8 cellular contexts compared by ENCODE assay signal in the genomic region with DNA sequence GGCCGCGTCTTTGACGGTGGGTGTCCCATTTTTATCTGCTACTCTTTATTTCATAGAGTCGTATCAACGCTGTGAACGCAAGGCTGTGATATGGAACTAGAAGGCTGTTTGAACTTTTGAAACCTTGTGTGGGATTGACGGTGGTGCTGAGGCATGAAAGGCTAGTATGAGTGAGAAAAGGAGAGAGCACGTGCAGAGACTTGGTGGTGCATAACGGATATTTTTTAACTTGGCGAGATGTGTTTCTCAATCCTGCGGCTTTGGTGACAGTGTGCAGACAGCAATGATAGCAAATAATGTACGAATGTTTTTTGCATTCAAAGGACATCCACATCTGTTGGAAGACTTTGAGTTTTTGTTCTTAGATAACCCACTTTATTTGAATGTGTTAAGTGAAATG. TPM values are rescaled to one million over a fixed set of nuclear protein-coding genes. Genes with fewer than 3 reads are reported as not detected.
DNase-seq lines count a peak whose midpoint lies in the region; ATAC-seq and TF ChIP-seq lines count a peak whose summit lies in the region.

No MANE protein-coding gene starts in this region.

- CTCF ChIA-PET in activated B cell treated with CpG ODN at 0.5 μM for 24 hours (lab: Charles Lee): no interaction called here

- peak overlapping the region; percentile 23 for H3K4me3 Mint-ChIP-seq in T-helper 1 cell treated with Interleukin-12 subunit alpha and Interleukin-12 subunit beta and Interleukin-4 antibody, amounts not matched to agents 30 μg/mL and 1 μg/mL, for 36 hours
- H3K4me3 Mint-ChIP-seq in IgD-negative memory B cell (peak overlapping the region; percentile 18 to 87 (median 60)), activated B cell treated with CpG ODN at 0.5 μM for 24 hours (peak overlapping the region; percentile 29), natural killer cell (peak overlapping the region; percentile 62)

- H3K36me3 Mint-ChIP-seq in T-helper 1 cell treated with Interleukin-12 subunit alpha and Interleukin-12 subunit beta and Interleukin-4 antibody, amounts not matched to agents 30 μg/mL and 1 μg/mL, for 36 hours (ENCODE audit: low read depth): no peaks in the 10 kb centered on the region
- peaks cover 7% of the 10 kb centered on the region for H3K36me3 Mint-ChIP-seq in IgD-negative memory B cell
- H3K36me3 Mint-ChIP-seq in activated B cell treated with CpG ODN at 0.5 μM for 24 hours (ENCODE audit: low read depth): no peaks in the 10 kb centered on the region
- no peaks in the 10 kb centered on the region for H3K36me3 Mint-ChIP-seq in natural killer cell

- H3K9me3 Mint-ChIP-seq in T-helper 1 cell treated with Interleukin-12 subunit alpha and Interleukin-12 subunit beta and Interleukin-4 antibody, amounts not matched to agents 30 μg/mL and 1 μg/mL, for 36 hours: no peaks in the 10 kb centered on the region
- H3K9me3 Mint-ChIP-seq in IgD-negative memory B cell (no peaks in the 10 kb centered on the region), activated B cell treated with CpG ODN at 0.5 μM for 24 hours (no peaks in the 10 kb centered on the region), natural killer cell (no peaks in the 10 kb centered on the region)

- no peak for ATAC-seq in activated B cell treated with CpG ODN at 0.5 μM for 24 hours (ENCODE audit: low read depth)
- ATAC-seq in natural killer cell: no peak
- ATAC-seq in HG02852 (IDR thresholded peaks at IDR 0.05; ENCODE audit: unreplicated experiment): no peak

- intact Hi-C loops in activated B cell treated with CpG ODN at 0.5 μM for 24 hours (cut with micrococcal nuclease): loop anchor here (2.0 to 10.0 kb wide), 4 partner anchors 129 to 559 kb away; a partner anchor contains a TSS
- intact Hi-C loops in natural killer cell (cut with micrococcal nuclease): no loop called here

- DNase-seq in T-helper 1 cell (no peak), activated B cell treated with CpG ODN at 0.5 μM for 24 hours (no peak), natural killer cell (no peak), NCI-H1048 (lab: John Stamatoyannopoulos, UW) (no peak), GM20000 (ENCODE audit: low spot score) (no peak)

- no peak overlapping the region for H3K27ac Mint-ChIP-seq in T-helper 1 cell treated with Interleukin-12 subunit alpha and Interleukin-12 subunit beta and Interleukin-4 antibody, amounts not matched to agents 30 μg/mL and 1 μg/mL, for 36 hours
- no peak overlapping the region for H3K27ac Mint-ChIP-seq in IgD-negative memory B cell
- H3K27ac Mint-ChIP-seq in activated B cell treated with CpG ODN at 0.5 μM for 24 hours: no peak overlapping the region
- H3K27ac Mint-ChIP-seq in natural killer cell: no peak overlapping the region

- peaks cover 11% of the 10 kb centered on the region for H3K4me1 Mint-ChIP-seq in T-helper 1 cell treated with Interleukin-12 subunit alpha and Interleukin-12 subunit beta and Interleukin-4 antibody, amounts not matched to agents 30 μg/mL and 1 μg/mL, for 36 hours (ENCODE audit: low read depth)
- H3K4me1 Mint-ChIP-seq in IgD-negative memory B cell: peaks cover 5 to 12% (median 10%) of the 10 kb centered on the region in 3 donors
- H3K4me1 Mint-ChIP-seq in activated B cell treated with CpG ODN at 0.5 μM for 24 hours: peaks cover 21% of the 10 kb centered on the region
- H3K4me1 Mint-ChIP-seq in natural killer cell: peaks cover 31 to 33% of the 10 kb centered on the region in 2 donors

- H3K27me3 Mint-ChIP-seq in T-helper 1 cell treated with Interleukin-12 subunit alpha and Interleukin-12 subunit beta and Interleukin-4 antibody, amounts not matched to agents 30 μg/mL and 1 μg/mL, for 36 hours (ENCODE audit: low read depth): peaks cover 79% of the 10 kb centered on the region
- H3K27me3 Mint-ChIP-seq in IgD-negative memory B cell (peaks cover 18% of the 10 kb centered on the region), activated B cell treated with CpG ODN at 0.5 μM for 24 hours (peaks cover 22% of the 10 kb centered on the region), natural killer cell (ENCODE audit: low read depth in 2 of 2) (peaks cover 0 to 15% of the 10 kb centered on the region in 2 donors)

- TF ChIP-seq CTCF in activated B cell treated with CpG ODN at 0.5 μM for 24 hours (IDR thresholded peaks at IDR 0.05): no peak
- TF ChIP-seq CTCF in natural killer cell (IDR thresholded peaks at IDR 0.05): no peak
- no peak for TF ChIP-seq CTCF in GM20000 (IDR thresholded peaks at IDR 0.05; ENCODE audit: extremely low read depth, missing control alignments)

- POLR2A ChIA-PET in activated B cell treated with CpG ODN at 0.5 μM for 24 hours (lab: Charles Lee): interaction anchor here (1.0 to 1.4 kb wide), 3 partner anchors 29 to 56 kb away, joined by 3 to 7 read pairs (median 4); no protein-coding TSS in a partner anchor

RNA-seq across cellular contexts. Expression of a gene that starts 6.2 kb away (rescaled TPM):
- polyA plus RNA-seq in IgD-negative memory B cell: 3.3 TPM
- total RNA-seq in activated B cell treated with CpG ODN at 0.5 μM for 24 hours (4.4 and 5.0 TPM in 2 replicates), natural killer cell (10 to 100 TPM; 11.3 to 15.4 (median 13.5) TPM)

RNA-seq across cellular contexts. Expression of a gene that starts 30.1 kb away (rescaled TPM):
- 50.2 TPM for polyA plus RNA-seq in IgD-negative memory B cell
- total RNA-seq in activated B cell treated with CpG ODN at 0.5 μM for 24 hours (64.4 and 77.3 TPM in 2 replicates), natural killer cell (100 to 1,000 TPM; 146 to 200 (median 183) TPM)

RNA-seq across cellular contexts. Expression of a gene that starts 54.8 kb away (rescaled TPM):
- polyA plus RNA-seq in IgD-negative memory B cell: 9.4 TPM
- total RNA-seq in activated B cell treated with CpG ODN at 0.5 μM for 24 hours (15.8 and 16.6 TPM in 2 replicates), natural killer cell (10 to 100 TPM; 26.3 to 32.9 (median 32.6) TPM)
